ENCODE assay signal across 34 cellular contexts in genomic region chr16:52624891-52625290, GRCh38.
"Had no signal": no experiment of that assay in that cellular context is flagged by ENCODE, and none has a peak within 500 bp of the region (broad histone marks: within the 10 kb centered on the region; RNA-seq: fewer than 3 reads in every experiment).

No MANE protein-coding gene starts in this region.

- H3K4me1 ChIP-seq: adrenal gland, body of pancreas, breast epithelium had no signal

- H3K27ac ChIP-seq: adrenal gland, body of pancreas, brain microvascular endothelial cell, breast epithelium, cardiac muscle cell, VCaP had no signal

- ATAC-seq: activated CD8-positive, alpha-beta T cell treated with anti-CD3 and anti-CD28 coated beads for 36 hours; activated naive CD4-positive, alpha-beta T cell treated with anti-CD3 and anti-CD28 coated beads, Interleukin-2, amount 50 U/mL, for 72 hours; activated T-cell treated with anti-CD3 and anti-CD28 coated beads, Interleukin-2, amount 50 U/mL, for 4 hours; activated T-cell treated with anti-CD3 and anti-CD28 coated beads, Interleukin-2, amount 50 U/mL, for 72 hours; activated T-helper 17 cell treated with anti-CD3 and anti-CD28 coated beads, Interleukin-2, amount 50 U/mL, for 72 hours; body of pancreas had no signal

- FAIRE-seq: astrocyte, TTC549 had no signal

- DNase-seq: activated B cell treated with CpG ODN at 0.5 μM for 24 hours; activated CD4-positive, alpha-beta memory T cell treated with anti-CD3 and anti-CD28 coated beads for 36 hours; activated CD4-positive, alpha-beta T cell treated with anti-CD3 and anti-CD28 coated beads for 4 hours; activated CD4-positive, alpha-beta T cell treated with anti-CD3 and anti-CD28 coated beads, Interleukin-2, amount 10 ng/mL, durations not matched to agents 24 days and 14 days; activated CD4-positive, alpha-beta T cell treated with anti-CD3 and anti-CD28 coated beads, Interleukin-2, amount 50 U/mL, for 1 hour; activated CD4-positive, alpha-beta T cell treated with anti-CD3 and anti-CD28 coated beads, Interleukin-2, amount 50 U/mL, for 4 hours; activated CD4-positive, CD25-positive, alpha-beta regulatory T cell treated with anti-CD3 and anti-CD28 coated beads, Interleukin-2, amount 50 U/mL, for 72 hours; activated CD8-positive, alpha-beta memory T cell treated with anti-CD3 and anti-CD28 coated beads, Interleukin-2, amount 50 U/mL, for 4 hours; activated CD8-positive, alpha-beta T cell treated with anti-CD3 and anti-CD28 coated beads for 36 hours; activated effector memory CD4-positive, alpha-beta T cell treated with anti-CD3 and anti-CD28 coated beads, Interleukin-2, amount 50 U/mL, for 16 hours; activated gamma-delta T cell treated with Interleukin-2 at 50 U/mL for 16 hours; activated naive CD4-positive, alpha-beta T cell; activated naive CD4-positive, alpha-beta T cell treated with anti-CD3 and anti-CD28 coated beads for 36 hours; activated naive CD4-positive, alpha-beta T cell treated with anti-CD3 and anti-CD28 coated beads, Interleukin-2, amount 50 U/mL, for 16 hours; activated naive CD8-positive, alpha-beta T cell treated with anti-CD3 and anti-CD28 coated beads for 36 hours; activated T-cell treated with anti-CD3 and anti-CD28 coated beads for 4 hours; activated T-cell treated with anti-CD3 and anti-CD28 coated beads, Interleukin-2, amount 50 U/mL, for 1 hour; activated T-cell treated with anti-CD3 and anti-CD28 coated beads, Interleukin-2, amount 50 U/mL, for 4 hours; activated T-cell treated with anti-CD3 and anti-CD28 coated beads, Interleukin-2, amount 50 U/mL, for 72 hours; adrenal gland; amniotic stem cell; aorta; body of pancreas; brain microvascular endothelial cell; cerebellar nuclear complex; T-helper 2 cell; T-helper 9 cell had no signal

- H3K36me3 ChIP-seq: adrenal gland, brain microvascular endothelial cell, breast epithelium, cardiac muscle cell had no signal

- H3K9me3 ChIP-seq: adrenal gland, body of pancreas, breast epithelium had no signal

- H3K27me3 ChIP-seq: adrenal gland, body of pancreas, brain microvascular endothelial cell, breast epithelium had no signal

- H3K4me3 ChIP-seq: adrenal gland, body of pancreas, breast epithelium, cardiac muscle cell had no signal
